ENCODE assay signal across 29 cellular contexts in genomic region chr6:46638650-46639049, GRCh38. TPM values are rescaled to one million over a fixed set of nuclear protein-coding genes. Genes with fewer than 3 reads are reported as not detected.
DNase-seq lines count a peak whose midpoint lies in the region; ATAC-seq and TF ChIP-seq lines count a peak whose summit lies in the region.
"Had no signal": no experiment of that assay in that cellular context is flagged by ENCODE, and none has a peak within 500 bp of the region (broad histone marks: within the 10 kb centered on the region; RNA-seq: fewer than 3 reads in every experiment).

No MANE protein-coding gene starts in this region.

- TF ChIP-seq CTCF in DOHH2 (IDR thresholded peaks at IDR 0.05; ENCODE audit: low read depth, low read length, poor library complexity, severe bottlenecking) (no peak), RWPE1 (conservative IDR thresholded peaks at IDR 0.05; ENCODE audit: low read depth) (no peak)

- H3K27ac ChIP-seq in DOHH2 (ENCODE audit: low read depth, low read length): peak overlapping the region; percentile 97
- no peak overlapping the region for H3K27ac ChIP-seq in RWPE1
- H3K27ac ChIP-seq: HL-60, uterus had no signal

- H3K36me3 Mint-ChIP-seq in activated naive CD4-positive, alpha-beta T cell treated with anti-CD3 and anti-CD28 coated beads, Interleukin-2, amount 50 U/mL, for 72 hours: no peaks in the 10 kb centered on the region

- no peak for ATAC-seq in activated naive CD4-positive, alpha-beta T cell treated with anti-CD3 and anti-CD28 coated beads, Interleukin-2, amount 50 U/mL, for 72 hours
- ATAC-seq in GM19455 (IDR thresholded peaks at IDR 0.05; ENCODE audit: unreplicated experiment): no peak
- ATAC-seq: activated naive CD8-positive, alpha-beta T cell treated with anti-CD3 and anti-CD28 coated beads, Interleukin-2, amount 50 U/mL, for 24 hours; activated T-cell treated with anti-CD3 and anti-CD28 coated beads, Interleukin-2, amount 50 U/mL, for 4 hours; left colon had no signal

- H3K9me3 Mint-ChIP-seq in activated naive CD4-positive, alpha-beta T cell treated with anti-CD3 and anti-CD28 coated beads, Interleukin-2, amount 50 U/mL, for 72 hours: peaks cover 0 to 6% of the 10 kb centered on the region in 2 donors
- H3K9me3 Mint-ChIP-seq: activated B cell treated with CpG ODN at 0.5 μM for 24 hours; activated CD4-positive, alpha-beta T cell treated with anti-CD3 and anti-CD28 coated beads, Interleukin-2, amount 10 ng/mL, durations not matched to agents 7 days and 5 days; activated T-cell treated with anti-CD3 and anti-CD28 coated beads, Interleukin-2, amount 50 U/mL, for 4 hours; central memory CD8-positive, alpha-beta T cell; nephron had no signal

- POLR2A ChIA-PET in RWPE1 (lab: Yijun Ruan, JAX; ENCODE audit: low non-redundant PET): no interaction called here

- no peak overlapping the region for H3K27ac Mint-ChIP-seq in activated naive CD4-positive, alpha-beta T cell treated with anti-CD3 and anti-CD28 coated beads, Interleukin-2, amount 50 U/mL, for 72 hours
- H3K27ac Mint-ChIP-seq: activated B cell treated with CpG ODN at 0.5 μM for 24 hours; activated CD4-positive, alpha-beta T cell treated with anti-CD3 and anti-CD28 coated beads, Interleukin-2, amount 10 ng/mL, durations not matched to agents 7 days and 5 days; activated naive CD8-positive, alpha-beta T cell treated with anti-CD3 and anti-CD28 coated beads, Interleukin-2, amount 50 U/mL, for 24 hours; nephron had no signal

- peaks cover 40% of the 10 kb centered on the region for H3K36me3 ChIP-seq in DOHH2 (ENCODE audit: control insufficient read depth, low read length)
- H3K36me3 ChIP-seq: uterus had no signal

- H3K4me3 ChIP-seq in DOHH2 (ENCODE audit: low read length): peak overlapping the region; percentile 78
- H3K4me3 ChIP-seq: skin epidermis, uterus had no signal

- no peaks in the 10 kb centered on the region for H3K9me3 ChIP-seq in DOHH2 (ENCODE audit: control insufficient read depth, insufficient read depth, low read length)
- H3K9me3 ChIP-seq: uterus had no signal

- H4K20me1 ChIP-seq in DOHH2 (ENCODE audit: control insufficient read depth, insufficient read depth, low read depth, low read length): no peaks in the 10 kb centered on the region

- peaks cover 16% of the 10 kb centered on the region for H3F3A ChIP-seq in DOHH2 (ENCODE audit: control insufficient read depth, insufficient read depth)

- H3K27me3 ChIP-seq in DOHH2 (ENCODE audit: control insufficient read depth, low read length): no peaks in the 10 kb centered on the region
- H3K27me3 ChIP-seq: uterus had no signal

- H3K4me2 ChIP-seq in DOHH2 (ENCODE audit: low read length): peak overlapping the region; percentile 99

- H3K4me1 ChIP-seq in DOHH2 (ENCODE audit: control insufficient read depth, low read length): peaks cover 98% of the 10 kb centered on the region
- H3K4me1 ChIP-seq: uterus had no signal

- CTCF ChIA-PET in RWPE1 (lab: Yijun Ruan, JAX): no interaction called here

- no peaks in the 10 kb centered on the region for H3K9me2 ChIP-seq in DOHH2 (replicated peaks; ENCODE audit: control insufficient read depth, low read length)

- peaks cover 62% of the 10 kb centered on the region for H3K79me2 ChIP-seq in DOHH2 (ENCODE audit: control insufficient read depth, low read length)

- DNase-seq in HPDE6-E6E7 (ENCODE audit: extremely low spot score) (peak; percentile 32), RWPE1 (ENCODE audit: low spot score) (peak; percentile 42), islet precursor cell (peak; percentile 67), activated gamma-delta T cell (lab: John Stamatoyannopoulos, UW) (no peak)
- DNase-seq in activated naive CD4-positive, alpha-beta T cell treated with anti-CD3 and anti-CD28 coated beads, Interleukin-2, amount 50 U/mL, for 72 hours (ENCODE audit: low spot score in 2 of 2): no peak
- no peak for DNase-seq in activated naive CD4-positive, alpha-beta T cell treated with anti-CD3 and anti-CD28 coated beads, Interleukin-2, amount 50 U/mL, for 16 hours
- DNase-seq: activated B cell treated with CpG ODN at 0.5 μM for 24 hours; activated CD4-positive, alpha-beta T cell treated with anti-CD3 and anti-CD28 coated beads, Interleukin-2, amount 10 ng/mL, durations not matched to agents 7 days and 5 days; activated gamma-delta T cell treated with Interleukin-2 at 50 U/mL for 16 hours; activated naive CD8-positive, alpha-beta T cell treated with anti-CD3 and anti-CD28 coated beads, Interleukin-2, amount 50 U/mL, for 24 hours; activated T-cell treated with anti-CD3 and anti-CD28 coated beads, Interleukin-2, amount 50 U/mL, for 4 hours; dermis blood vessel endothelial cell; DMS79; GOT3; hippocampal formation; left colon; NCI-H1417 treated with DMSO at 0.1 percent for 48 hours; NCI-H2081; NCI-H345; stimulated activated naive CD4-positive, alpha-beta T cell; uterus had no signal

RNA-seq across cellular contexts. Expression of gene CYP39A1, which starts 14.0 kb away (rescaled TPM):
- not detected for total RNA-seq in activated naive CD4-positive, alpha-beta T cell treated with anti-CD3 and anti-CD28 coated beads, Interleukin-2, amount 50 U/mL, for 72 hours
- total RNA-seq: activated B cell treated with CpG ODN at 0.5 μM for 24 hours; activated CD4-positive, alpha-beta T cell treated with anti-CD3 and anti-CD28 coated beads, Interleukin-2, amount 10 ng/mL, durations not matched to agents 7 days and 5 days; activated T-cell treated with anti-CD3 and anti-CD28 coated beads, Interleukin-2, amount 50 U/mL, for 4 hours; T-helper 1 cell treated with Interleukin-12 subunit alpha and Interleukin-12 subunit beta and Interleukin-4 antibody, amounts not matched to agents 30 ng/mL and 1 ng/mL, for 36 hours had no signal

RNA-seq across cellular contexts. Expression of gene SLC25A27, which starts 14.1 kb away (rescaled TPM):
- total RNA-seq in activated naive CD4-positive, alpha-beta T cell treated with anti-CD3 and anti-CD28 coated beads, Interleukin-2, amount 50 U/mL, for 72 hours: 1 to 10 TPM in 1 of 2 donors, under 1 TPM in 1; 0.64 to 1.9 TPM
- total RNA-seq: activated CD4-positive, alpha-beta T cell treated with anti-CD3 and anti-CD28 coated beads, Interleukin-2, amount 10 ng/mL, durations not matched to agents 7 days and 5 days; T-helper 1 cell treated with Interleukin-12 subunit alpha and Interleukin-12 subunit beta and Interleukin-4 antibody, amounts not matched to agents 30 ng/mL and 1 ng/mL, for 36 hours had no signal

RNA-seq across cellular contexts. Expression of gene TDRD6, which starts 49.0 kb away (rescaled TPM):
- not detected for total RNA-seq in activated naive CD4-positive, alpha-beta T cell treated with anti-CD3 and anti-CD28 coated beads, Interleukin-2, amount 50 U/mL, for 72 hours
- total RNA-seq: activated B cell treated with CpG ODN at 0.5 μM for 24 hours; activated CD4-positive, alpha-beta T cell treated with anti-CD3 and anti-CD28 coated beads, Interleukin-2, amount 10 ng/mL, durations not matched to agents 7 days and 5 days; activated T-cell treated with anti-CD3 and anti-CD28 coated beads, Interleukin-2, amount 50 U/mL, for 4 hours; RPMI7951; T-helper 1 cell treated with Interleukin-12 subunit alpha and Interleukin-12 subunit beta and Interleukin-4 antibody, amounts not matched to agents 30 ng/mL and 1 ng/mL, for 36 hours had no signal

Comparison
In these comparisons a context has a peak if more than half of its experiments do, and no peak if none do; other contexts are left out.
1. DNase-seq: peak in HPDE6-E6E7 (single experiment), RWPE1 (single experiment) and islet precursor cell (single experiment); none in activated naive CD4-positive, alpha-beta T cell treated with anti-CD3 and anti-CD28 coated beads, Interleukin-2, amount 50 U/mL, for 72 hours (0 of 2), activated gamma-delta T cell (single experiment) and activated naive CD4-positive, alpha-beta T cell treated with anti-CD3 and anti-CD28 coated beads, Interleukin-2, amount 50 U/mL, for 16 hours (single experiment).